8 cellular contexts compared by ENCODE assay signal in genomic region chr20:34110025-34111013, GRCh38. TPM values are rescaled to one million over a fixed set of nuclear protein-coding genes. Genes with fewer than 3 reads are reported as not detected.
DNase-seq lines count a peak whose midpoint lies in the region; ATAC-seq and TF ChIP-seq lines count a peak whose summit lies in the region.

No MANE protein-coding gene starts in this region.

- H3K27ac ChIP-seq in heart left ventricle (peak overlapping the region in 8 of 12 donors; percentile 91 to 98 (median 96)), right lobe of liver (peak overlapping the region; percentile 83 to 99 (median 90)), upper lobe of right lung (peak overlapping the region; percentile 99)

- H3K4me3 ChIP-seq in heart left ventricle (peak overlapping the region; percentile 63 to 99 (median 86)), astrocyte of the cerebellum (ENCODE audit: low read depth, low read length) (peak overlapping the region; percentile 97), right lobe of liver (peak overlapping the region; percentile 85 to 100 (median 99)), upper lobe of right lung (peak overlapping the region; percentile 95)

- H3K9me3 ChIP-seq in heart left ventricle = no peaks in the 10 kb centered on the region
- H3K9me3 ChIP-seq in right lobe of liver = no peaks in the 10 kb centered on the region
- H3K9me3 ChIP-seq in upper lobe of right lung = no peaks in the 10 kb centered on the region

- TF ChIP-seq CTCF in heart left ventricle (IDR thresholded peaks at IDR 0.05) = no peak
- TF ChIP-seq CTCF in astrocyte of the cerebellum (IDR thresholded peaks at IDR 0.05; ENCODE audit: low read depth, low read length, missing control alignments) = no peak
- peak in 1 of 4 donors; percentile 10 for TF ChIP-seq CTCF in right lobe of liver (IDR thresholded peaks at IDR 0.05)
- TF ChIP-seq CTCF in upper lobe of right lung (IDR thresholded peaks at IDR 0.05) = no peak

- ATAC-seq in heart left ventricle (no peak), right lobe of liver (no peak), upper lobe of right lung (no peak), GM19397 (IDR thresholded peaks at IDR 0.05; ENCODE audit: unreplicated experiment) (no peak), HG03039 (IDR thresholded peaks at IDR 0.05; ENCODE audit: unreplicated experiment) (no peak)

- intact Hi-C loops in heart left ventricle (cut with DNase I) = loop anchor here in 1 of 10 donors (5.0 kb wide), 1 partner anchor 118 kb away; the partner anchor contains the start of gene RALY
- intact Hi-C loops in cardiac septum (cut with DNase I) = no loop called here
- intact Hi-C loops in right lobe of liver (cut with DNase I) = no loop called here
- intact Hi-C loops in upper lobe of right lung (cut with DNase I) = no loop called here

- H3K4me1 ChIP-seq in heart left ventricle = peaks cover 3 to 66% (median 38%) of the 10 kb centered on the region in 12 donors
- H3K4me1 ChIP-seq in right lobe of liver = peaks cover 0 to 31% (median 15%) of the 10 kb centered on the region in 4 donors
- H3K4me1 ChIP-seq in upper lobe of right lung = peaks cover 46% of the 10 kb centered on the region

- in situ Hi-C loops in astrocyte of the cerebellum (cut with HindIII; ENCODE audit: low sequenced_read_pairs) = no loop called here

- no peak for DNase-seq in heart left ventricle
- DNase-seq in cardiac septum (ENCODE audit: low spot score) = no peak
- DNase-seq in astrocyte of the cerebellum (ENCODE audit: low read depth) = no peak
- no peak for DNase-seq in right lobe of liver
- DNase-seq in upper lobe of right lung = no peak
- no peak for DNase-seq in NCI-H2029 (lab: John Stamatoyannopoulos, UW)

- no peaks in the 10 kb centered on the region for H3K27me3 ChIP-seq in heart left ventricle
- H3K27me3 ChIP-seq in right lobe of liver = no peaks in the 10 kb centered on the region
- H3K27me3 ChIP-seq in upper lobe of right lung = no peaks in the 10 kb centered on the region

- H3K36me3 ChIP-seq in heart left ventricle (peaks cover 0 to 28% (median 16%) of the 10 kb centered on the region in 9 donors), right lobe of liver (peaks cover 0 to 6% (median 4%) of the 10 kb centered on the region in 4 donors), upper lobe of right lung (peaks cover 23% of the 10 kb centered on the region)

- no peak for TF ChIP-seq POLR2A in heart left ventricle (IDR thresholded peaks at IDR 0.05)
- no peak for TF ChIP-seq POLR2A in right lobe of liver (IDR thresholded peaks at IDR 0.05)

- WGBS in heart left ventricle, 4 donors = 67 to 81% (median 76%) methylated on average over 12 of the region's 12 CpGs
- 54% methylated on average over 12 of the region's 12 CpGs for WGBS in right lobe of liver (ENCODE audit: insufficient coverage, low coverage, low lambda C conversion rate, missing lambda C conversion rate)

RNA-seq across cellular contexts. Expression of gene EIF2S2, which starts 1.7 kb away (rescaled TPM):
- 10 to 100 TPM; 35.5 to 53.8 (median 40.9) TPM for total RNA-seq in heart left ventricle
- 10 to 100 TPM; 25.8 to 81.7 TPM for polyA plus RNA-seq in heart left ventricle
- total RNA-seq in cardiac septum = 38.3 TPM
- 10 to 100 TPM; 16.7 to 50.6 (median 30.8) TPM for total RNA-seq in right lobe of liver
- total RNA-seq in upper lobe of right lung = 54.4 TPM
